21 cellular contexts compared by ENCODE assay signal in the genomic region with DNA sequence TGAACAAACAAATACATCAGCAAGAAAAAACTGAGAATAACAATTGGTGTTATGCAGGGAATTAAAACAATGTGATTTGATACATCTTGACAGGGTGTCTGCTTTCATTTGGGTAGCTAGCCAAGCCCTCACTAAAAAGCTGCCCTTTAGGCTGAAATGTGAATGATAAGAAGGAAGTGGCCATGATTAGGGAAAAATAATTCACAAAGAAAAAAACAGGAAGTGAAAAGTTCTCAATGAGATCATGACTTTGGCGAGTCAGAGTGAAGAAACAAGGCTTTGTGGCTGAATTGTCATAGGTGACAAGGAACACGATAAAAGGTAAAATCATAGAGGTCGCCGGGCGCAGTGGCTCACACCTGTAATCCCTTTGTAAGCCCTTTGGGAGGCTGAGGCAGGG.
DNase-seq lines count a peak whose midpoint lies in the region; ATAC-seq, FAIRE-seq and TF ChIP-seq lines count a peak whose summit lies in the region.
"Had no signal": no experiment of that assay in that cellular context is flagged by ENCODE, and none has a peak within 500 bp of the region (broad histone marks: within the 10 kb centered on the region; RNA-seq: fewer than 3 reads in every experiment).

No MANE protein-coding gene starts in this region.

- SMC1A ChIA-PET in GM12878 (lab: Charles Lee; ENCODE audit: uncharacterized antibody, unreplicated experiment): no interaction called here

- no peak for TF ChIP-seq RAD21 in GM12878 (IDR thresholded peaks at IDR 0.05; ENCODE audit: insufficient read depth, low read depth, low read length)

- no peak overlapping the region for H2AFZ ChIP-seq in GM12878 (ENCODE audit: control insufficient read depth, low read depth, low read length)

- no peaks in the 10 kb centered on the region for H3K4me1 ChIP-seq in GM12878 (ENCODE audit: control insufficient read depth, insufficient read depth, low read length)

- no peaks in the 10 kb centered on the region for H3K36me3 ChIP-seq in GM12878 (ENCODE audit: control insufficient read depth in 2 of 2, insufficient read depth in 2 of 2, low read length in 1 of 2)
- H3K36me3 ChIP-seq: BLaER1, thoracic aorta had no signal

- intact Hi-C loops in GM12878 (cut with micrococcal nuclease; ENCODE audit: unreplicated experiment): no loop called here

- peak overlapping the region; percentile 1 for H3K27ac Mint-ChIP-seq in mesothelial cell of epicardium
- H3K27ac Mint-ChIP-seq: activated naive CD4-positive, alpha-beta T cell treated with anti-CD3 and anti-CD28 coated beads, Interleukin-2, amount 50 U/mL, for 24 hours; immature natural killer cell had no signal

- POLR2A ChIA-PET in GM12878 (lab: Charles Lee): no interaction called here

- no peaks in the 10 kb centered on the region for H3K36me3 Mint-ChIP-seq in mesothelial cell of epicardium
- H3K36me3 Mint-ChIP-seq: activated naive CD4-positive, alpha-beta T cell treated with anti-CD3 and anti-CD28 coated beads, Interleukin-2, amount 50 U/mL, for 24 hours; immature natural killer cell had no signal

- peaks cover 34% of the 10 kb centered on the region for H3K4me1 Mint-ChIP-seq in mesothelial cell of epicardium
- H3K4me1 Mint-ChIP-seq: activated naive CD4-positive, alpha-beta T cell treated with anti-CD3 and anti-CD28 coated beads, Interleukin-2, amount 50 U/mL, for 24 hours; immature natural killer cell had no signal

- FAIRE-seq in GM12878 (lab: Jason Lieb, UNC): no peak

- H3K27me3 ChIP-seq in GM12878 (replicated peaks in 1 of 2; ENCODE audit: control insufficient read depth in 2 of 2, insufficient read depth in 2 of 2, low read length in 1 of 2): no peaks in the 10 kb centered on the region
- H3K27me3 ChIP-seq: BLaER1 had no signal

- no peak overlapping the region for H3K4me2 ChIP-seq in GM12878 (ENCODE audit: control insufficient read depth, insufficient read depth)
- H3K4me2 ChIP-seq: BLaER1 had no signal

- H3K9me3 Mint-ChIP-seq in mesothelial cell of epicardium: no peaks in the 10 kb centered on the region

- no TSS peak for BruUV-seq in GM12878 (replicated peaks; lab: Mats Ljungman, UMichigan)

- no peaks in the 10 kb centered on the region for H3K9me3 ChIP-seq in GM12878 (replicated peaks; ENCODE audit: control insufficient read depth, insufficient read depth, low read length)
- H3K9me3 ChIP-seq: BLaER1, thoracic aorta had no signal

- TF ChIP-seq CTCF in GM12878 (IDR thresholded peaks at IDR 0.05 in 2 of 3, conservative IDR thresholded peaks at IDR 0.05 in 1 of 3; ENCODE audit: control insufficient read depth in 2 of 3, extremely low read depth in 1 of 3, insufficient read depth in 1 of 3, low read depth in 3 of 3, low read length in 3 of 3): no peak
- no peak for TF ChIP-seq CTCF in mesothelial cell of epicardium (IDR thresholded peaks at IDR 0.05; ENCODE audit: unreplicated experiment)

- no peaks in the 10 kb centered on the region for H3K27me3 Mint-ChIP-seq in mesothelial cell of epicardium (ENCODE audit: low read depth)
- H3K27me3 Mint-ChIP-seq: activated naive CD4-positive, alpha-beta T cell treated with anti-CD3 and anti-CD28 coated beads, Interleukin-2, amount 50 U/mL, for 24 hours had no signal

- RAD21 ChIA-PET in GM12878 (lab: Charles Lee; ENCODE audit: unreplicated experiment): no interaction called here

- TF ChIP-seq POLR2A in GM12878 (IDR thresholded peaks at IDR 0.05; ENCODE audit: low read depth, low read length): no peak

- CTCF ChIA-PET in GM12878 (lab: Yijun Ruan, JAX): no interaction called here

- H3K27ac ChIP-seq in GM12878 (ENCODE audit: control insufficient read depth, insufficient read depth): no peak overlapping the region
- H3K27ac ChIP-seq: BLaER1, thoracic aorta had no signal

- no peaks in the 10 kb centered on the region for H3K79me2 ChIP-seq in GM12878 (ENCODE audit: control insufficient read depth, insufficient read depth, low read length)

- 30% methylated on average over 5 of the region's 5 CpGs for WGBS in GM12878 (ENCODE audit: insufficient coverage, insufficient replicate concordance, low lambda C conversion rate, missing lambda C conversion rate)

- no peak for ATAC-seq in GM12878
- ATAC-seq in GM21619 (IDR thresholded peaks at IDR 0.05; ENCODE audit: unreplicated experiment): no peak
- ATAC-seq: activated CD4-positive, CD25-positive, alpha-beta regulatory T cell treated with anti-CD3 and anti-CD28 coated beads, Interleukin-2, amount 50 U/mL, for 24 hours; PC-3; right cardiac atrium had no signal

- H4K20me1 ChIP-seq in GM12878 (ENCODE audit: control insufficient read depth, insufficient read depth): no peaks in the 10 kb centered on the region
- H4K20me1 ChIP-seq: BLaER1 had no signal

- no peak overlapping the region for H3K9ac ChIP-seq in GM12878 (ENCODE audit: control insufficient read depth, insufficient read depth, low read length)
- H3K9ac ChIP-seq: BLaER1 had no signal

- H3K4me3 Mint-ChIP-seq in mesothelial cell of epicardium: no peak overlapping the region
- H3K4me3 Mint-ChIP-seq: activated naive CD4-positive, alpha-beta T cell treated with anti-CD3 and anti-CD28 coated beads, Interleukin-2, amount 50 U/mL, for 24 hours; immature natural killer cell had no signal

- no peak overlapping the region for H3K4me3 ChIP-seq in GM12878
- H3K4me3 ChIP-seq: BLaER1, lung, thoracic aorta had no signal

- peak; percentile 6 for DNase-seq in ELR (ENCODE audit: low read depth)
- peak; percentile 5 for DNase-seq in HT1080 (ENCODE audit: low read depth)
- no peak for DNase-seq in GM12878 (ENCODE audit: low read depth, low spot score)
- no peak for DNase-seq in mesothelial cell of epicardium (ENCODE audit: low spot score in 2 of 2, unreplicated experiment in 2 of 2)
- no peak for DNase-seq in activated effector memory CD4-positive, alpha-beta T cell treated with Interleukin-2 at 50 U/mL for 16 hours
- no peak for DNase-seq in NCI-H345 treated with DMSO at 0.1 percent for 48 hours (lab: John Stamatoyannopoulos, UW; ENCODE audit: unreplicated experiment)
- DNase-seq: activated T-cell treated with anti-CD3 and anti-CD28 coated beads, Interleukin-2, amount 50 U/mL, for 48 hours; effector CD8-positive, alpha-beta T cell; immature natural killer cell; KG1; NCI-H1436; NCI-H526; PC-3; right cardiac atrium; stimulated activated CD4-positive, alpha-beta T cell treated with anti-CD3 and anti-CD28 coated beads, Interleukin-15, amount 100 ng/mL, for 24 hours had no signal

- TF ChIP-seq EP300 in GM12878 (IDR thresholded peaks at IDR 0.05; ENCODE audit: borderline replicate concordance in 1 of 2, control insufficient read depth in 1 of 2, low read depth in 2 of 2, low read length in 2 of 2): no peak

- in situ Hi-C loops in GM12878 (cut with MboI): no loop called here

TF ChIP-seq in GM12878, 131 proteins besides CTCF, POLR2A, EP300 and RAD21:
- 0 out of 2 replicates have a peak, but pooled peaks have one; percentile 17 for TF ChIP-seq DPF2 (IDR thresholded peaks at IDR 0.05)
- no peak for TF ChIP-seq EED (IDR thresholded peaks at IDR 0.05; ENCODE audit: low read depth)
- no peak for TF ChIP-seq RAD51 (IDR thresholded peaks at IDR 0.05)
- TF ChIP-seq MTA2 (IDR thresholded peaks at IDR 0.05; ENCODE audit: low read depth): no peak
- TF ChIP-seq NR2F1 (conservative IDR thresholded peaks at IDR 0.05): no peak
- peak; percentile 78; the same call in 1 of the 2 replicates for TF ChIP-seq SPI1 (IDR thresholded peaks at IDR 0.05; ENCODE audit: borderline replicate concordance, insufficient read depth, low read depth, low read length)
- TF ChIP-seq, protein P1, sequence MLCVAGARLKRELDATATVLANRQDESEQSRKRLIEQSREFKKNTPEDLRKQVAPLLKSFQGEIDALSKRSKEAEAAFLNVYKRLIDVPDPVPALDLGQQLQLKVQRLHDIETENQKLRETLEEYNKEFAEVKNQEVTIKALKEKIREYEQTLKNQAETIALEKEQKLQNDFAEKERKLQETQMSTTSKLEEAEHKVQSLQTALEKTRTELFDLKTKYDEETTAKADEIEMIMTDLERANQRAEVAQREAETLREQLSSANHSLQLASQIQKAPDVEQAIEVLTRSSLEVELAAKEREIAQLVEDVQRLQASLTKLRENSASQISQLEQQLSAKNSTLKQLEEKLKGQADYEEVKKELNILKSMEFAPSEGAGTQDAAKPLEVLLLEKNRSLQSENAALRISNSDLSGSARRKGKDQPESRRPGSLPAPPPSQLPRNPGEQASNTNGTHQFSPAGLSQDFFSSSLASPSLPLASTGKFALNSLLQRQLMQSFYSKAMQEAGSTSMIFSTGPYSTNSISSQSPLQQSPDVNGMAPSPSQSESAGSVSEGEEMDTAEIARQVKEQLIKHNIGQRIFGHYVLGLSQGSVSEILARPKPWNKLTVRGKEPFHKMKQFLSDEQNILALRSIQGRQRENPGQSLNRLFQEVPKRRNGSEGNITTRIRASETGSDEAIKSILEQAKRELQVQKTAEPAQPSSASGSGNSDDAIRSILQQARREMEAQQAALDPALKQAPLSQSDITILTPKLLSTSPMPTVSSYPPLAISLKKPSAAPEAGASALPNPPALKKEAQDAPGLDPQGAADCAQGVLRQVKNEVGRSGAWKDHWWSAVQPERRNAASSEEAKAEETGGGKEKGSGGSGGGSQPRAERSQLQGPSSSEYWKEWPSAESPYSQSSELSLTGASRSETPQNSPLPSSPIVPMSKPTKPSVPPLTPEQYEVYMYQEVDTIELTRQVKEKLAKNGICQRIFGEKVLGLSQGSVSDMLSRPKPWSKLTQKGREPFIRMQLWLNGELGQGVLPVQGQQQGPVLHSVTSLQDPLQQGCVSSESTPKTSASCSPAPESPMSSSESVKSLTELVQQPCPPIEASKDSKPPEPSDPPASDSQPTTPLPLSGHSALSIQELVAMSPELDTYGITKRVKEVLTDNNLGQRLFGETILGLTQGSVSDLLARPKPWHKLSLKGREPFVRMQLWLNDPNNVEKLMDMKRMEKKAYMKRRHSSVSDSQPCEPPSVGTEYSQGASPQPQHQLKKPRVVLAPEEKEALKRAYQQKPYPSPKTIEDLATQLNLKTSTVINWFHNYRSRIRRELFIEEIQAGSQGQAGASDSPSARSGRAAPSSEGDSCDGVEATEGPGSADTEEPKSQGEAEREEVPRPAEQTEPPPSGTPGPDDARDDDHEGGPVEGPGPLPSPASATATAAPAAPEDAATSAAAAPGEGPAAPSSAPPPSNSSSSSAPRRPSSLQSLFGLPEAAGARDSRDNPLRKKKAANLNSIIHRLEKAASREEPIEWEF (IDR thresholded peaks at IDR 0.05; ENCODE audit: insufficient replicate concordance, low read depth, low read length): no peak
- TF ChIP-seq EGR1 (IDR thresholded peaks at IDR 0.05; ENCODE audit: borderline replicate concordance in 1 of 2, low read depth in 2 of 2, low read length in 2 of 2): no peak
- no peak for TF ChIP-seq SMAD5 (IDR thresholded peaks at IDR 0.05; ENCODE audit: low read depth)
- TF ChIP-seq ZSCAN29 (IDR thresholded peaks at IDR 0.05): no peak
- 0 out of 2 replicates have a peak, but pooled peaks have one; percentile 22 for TF ChIP-seq IKZF1 (conservative IDR thresholded peaks at IDR 0.05)
- no peak for TF ChIP-seq MEF2B (IDR thresholded peaks at IDR 0.05; ENCODE audit: partially characterized antibody, poor library complexity, severe bottlenecking)
- TF ChIP-seq ASH2L (IDR thresholded peaks at IDR 0.05; ENCODE audit: borderline replicate concordance, low read depth): no peak

Comparison
In these comparisons a context has a peak if more than half of its experiments do, and no peak if none do; other contexts are left out.
1. DNase-seq: peak in ELR (single experiment) and HT1080 (single experiment); none in GM12878 (single experiment), mesothelial cell of epicardium (0 of 2), activated effector memory CD4-positive, alpha-beta T cell treated with Interleukin-2 at 50 U/mL for 16 hours (single experiment) and NCI-H345 treated with DMSO at 0.1 percent for 48 hours (single experiment).